Comparison of ENCODE assay signal across 17 cellular contexts in the genomic region with DNA sequence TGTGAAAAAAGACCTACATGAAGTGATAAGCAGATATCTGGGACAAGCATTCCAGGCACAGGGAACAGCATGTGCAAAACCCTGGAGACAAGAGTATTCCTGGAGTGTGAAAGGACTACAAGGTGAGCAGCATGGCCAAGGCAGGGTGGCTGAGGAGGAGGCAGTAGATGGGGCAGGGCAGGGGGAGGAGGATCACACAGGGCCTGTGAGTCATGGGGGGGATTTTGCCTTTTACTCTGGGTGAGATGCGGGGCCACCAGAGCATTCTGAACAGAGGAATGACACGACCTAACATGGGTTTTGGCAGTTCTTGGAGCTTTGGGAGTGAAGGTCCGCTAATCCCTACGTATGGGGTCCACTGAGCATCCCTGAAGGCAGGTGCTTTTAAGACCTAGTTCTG.
DNase-seq lines count a peak whose midpoint lies in the region; ATAC-seq and TF ChIP-seq lines count a peak whose summit lies in the region.
"Had no signal": no experiment of that assay in that cellular context is flagged by ENCODE, and none has a peak within 500 bp of the region (broad histone marks: within the 10 kb centered on the region; RNA-seq: fewer than 3 reads in every experiment).

No MANE protein-coding gene starts in this region.

- H3K27ac ChIP-seq in naive thymus-derived CD4-positive, alpha-beta T cell (ENCODE audit: low read depth, low read length): no peak overlapping the region
- H3K27ac ChIP-seq in WERI-Rb-1: no peak overlapping the region

- intact Hi-C loops in naive thymus-derived CD4-positive, alpha-beta T cell (cut with micrococcal nuclease): no loop called here

- no peak overlapping the region for H3K4me3 ChIP-seq in naive thymus-derived CD4-positive, alpha-beta T cell (ENCODE audit: low read length)
- H3K4me3 ChIP-seq in MG63 (no peak overlapping the region), WERI-Rb-1 (ENCODE audit: low read depth, low read length) (no peak overlapping the region)
- H3K4me3 ChIP-seq: skin epidermis had no signal

- DNase-seq in activated CD8-positive, alpha-beta memory T cell treated with anti-CD3 and anti-CD28 coated beads, Interleukin-2, amount 50 U/mL, for 4 hours: peak; percentile 30
- DNase-seq in activated CD8-positive, alpha-beta memory T cell treated with anti-CD3 and anti-CD28 coated beads, Interleukin-2, amount 10 ng/mL, durations not matched to agents 7 days and 5 days: no peak
- DNase-seq in activated T-cell treated with anti-CD3 and anti-CD28 coated beads, Interleukin-2, amount 50 U/mL, for 24 hours: no peak
- DNase-seq in naive thymus-derived CD4-positive, alpha-beta T cell: no peak
- peak; percentile 55 for DNase-seq in stimulated activated CD8-positive, alpha-beta memory T cell treated with anti-CD3 and anti-CD28 coated beads, Interleukin-4, amount 100 ng/mL, for 48 hours
- no peak for DNase-seq in MG63
- no peak for DNase-seq in WERI-Rb-1
- DNase-seq: activated naive CD8-positive, alpha-beta T cell treated with anti-CD3 and anti-CD28 coated beads, Interleukin-2, amount 10 ng/mL, durations not matched to agents 7 days and 5 days; C1 segment of cervical spinal cord; dermis blood vessel endothelial cell; DMS79; H9; left ventricle myocardium superior; NCI-H1417; NCI-H2227 treated with DMSO at 0.1 percent for 48 hours had no signal

- no peaks in the 10 kb centered on the region for H3K27me3 ChIP-seq in naive thymus-derived CD4-positive, alpha-beta T cell (ENCODE audit: control insufficient read depth in 2 of 2, insufficient read depth in 2 of 2, low read length in 2 of 2)
- H3K27me3 ChIP-seq in MG63: no peaks in the 10 kb centered on the region
- no peaks in the 10 kb centered on the region for H3K27me3 ChIP-seq in WERI-Rb-1 (ENCODE audit: insufficient read depth, low read depth, severe bottlenecking)

- H3K27me3 Mint-ChIP-seq in activated CD8-positive, alpha-beta memory T cell treated with anti-CD3 and anti-CD28 coated beads, Interleukin-2, amount 10 ng/mL, durations not matched to agents 7 days and 5 days: no peaks in the 10 kb centered on the region
- H3K27me3 Mint-ChIP-seq in activated T-cell treated with anti-CD3 and anti-CD28 coated beads, Interleukin-2, amount 50 U/mL, for 24 hours: no peaks in the 10 kb centered on the region
- no peaks in the 10 kb centered on the region for H3K27me3 Mint-ChIP-seq in naive thymus-derived CD4-positive, alpha-beta T cell
- H3K27me3 Mint-ChIP-seq: activated naive CD8-positive, alpha-beta T cell treated with anti-CD3 and anti-CD28 coated beads, Interleukin-2, amount 10 ng/mL, durations not matched to agents 7 days and 5 days had no signal

- TF ChIP-seq CTCF in WERI-Rb-1 (IDR thresholded peaks at IDR 0.05; ENCODE audit: low read depth, low read length): no peak

- CTCF ChIA-PET in activated CD8-positive, alpha-beta memory T cell treated with anti-CD3 and anti-CD28 coated beads, Interleukin-2, amount 10 ng/mL, durations not matched to agents 7 days and 5 days (lab: Charles Lee): interaction anchor here (1.7 to 1.8 kb wide), 2 partner anchors 7 to 111 kb away, joined by 3 to 5 read pairs; a partner anchor contains a TSS
- CTCF ChIA-PET in naive thymus-derived CD4-positive, alpha-beta T cell (lab: Charles Lee): interaction anchor here (0.7 to 1.4 kb wide), 3 partner anchors 10 to 15 kb away, joined by 3 to 12 read pairs (median 3); no protein-coding TSS in a partner anchor

- peaks cover 15 to 87% of the 10 kb centered on the region in 2 donors for H3K4me1 ChIP-seq in naive thymus-derived CD4-positive, alpha-beta T cell (ENCODE audit: control insufficient read depth in 2 of 2, insufficient read depth in 2 of 2, low read length in 2 of 2)

- H3K27ac Mint-ChIP-seq in activated CD8-positive, alpha-beta memory T cell treated with anti-CD3 and anti-CD28 coated beads, Interleukin-2, amount 10 ng/mL, durations not matched to agents 7 days and 5 days: no peak overlapping the region
- H3K27ac Mint-ChIP-seq in activated T-cell treated with anti-CD3 and anti-CD28 coated beads, Interleukin-2, amount 50 U/mL, for 24 hours: peak overlapping the region; percentile 93
- peak overlapping the region; percentile 21 to 96 (median 76) for H3K27ac Mint-ChIP-seq in naive thymus-derived CD4-positive, alpha-beta T cell
- H3K27ac Mint-ChIP-seq: activated naive CD8-positive, alpha-beta T cell treated with anti-CD3 and anti-CD28 coated beads, Interleukin-2, amount 10 ng/mL, durations not matched to agents 7 days and 5 days; H9 had no signal

- H3K4me3 Mint-ChIP-seq in activated CD8-positive, alpha-beta memory T cell treated with anti-CD3 and anti-CD28 coated beads, Interleukin-2, amount 10 ng/mL, durations not matched to agents 7 days and 5 days: no peak overlapping the region
- H3K4me3 Mint-ChIP-seq in activated T-cell treated with anti-CD3 and anti-CD28 coated beads, Interleukin-2, amount 50 U/mL, for 24 hours: no peak overlapping the region
- H3K4me3 Mint-ChIP-seq in naive thymus-derived CD4-positive, alpha-beta T cell: peak overlapping the region in 8 of 10 donors; percentile 18 to 72 (median 64)
- H3K4me3 Mint-ChIP-seq: activated naive CD8-positive, alpha-beta T cell treated with anti-CD3 and anti-CD28 coated beads, Interleukin-2, amount 10 ng/mL, durations not matched to agents 7 days and 5 days; H9 had no signal

- no peaks in the 10 kb centered on the region for H3K36me3 ChIP-seq in naive thymus-derived CD4-positive, alpha-beta T cell (ENCODE audit: control insufficient read depth in 2 of 3, insufficient read depth in 3 of 3, low read length in 3 of 3)
- H3K36me3 ChIP-seq in MG63: no peaks in the 10 kb centered on the region
- H3K36me3 ChIP-seq in WERI-Rb-1: no peaks in the 10 kb centered on the region

- H3K9me3 Mint-ChIP-seq in activated CD8-positive, alpha-beta memory T cell treated with anti-CD3 and anti-CD28 coated beads, Interleukin-2, amount 10 ng/mL, durations not matched to agents 7 days and 5 days (ENCODE audit: low read depth): peaks cover 3% of the 10 kb centered on the region
- H3K9me3 Mint-ChIP-seq in activated T-cell treated with anti-CD3 and anti-CD28 coated beads, Interleukin-2, amount 50 U/mL, for 24 hours: no peaks in the 10 kb centered on the region
- peaks cover 0 to 15% (median 0%) of the 10 kb centered on the region in 11 donors for H3K9me3 Mint-ChIP-seq in naive thymus-derived CD4-positive, alpha-beta T cell

- POLR2A ChIA-PET in naive thymus-derived CD4-positive, alpha-beta T cell (lab: Charles Lee): interaction anchor here (1.1 to 8.7 kb wide), 5 partner anchors 8 to 111 kb away, joined by 4 to 147 read pairs (median 4); a partner anchor contains a TSS

- no peaks in the 10 kb centered on the region for H3K9me3 ChIP-seq in naive thymus-derived CD4-positive, alpha-beta T cell (ENCODE audit: control insufficient read depth in 2 of 3, low read length in 3 of 3)
- H3K9me3 ChIP-seq in MG63 (no peaks in the 10 kb centered on the region), WERI-Rb-1 (ENCODE audit: severe bottlenecking) (peaks cover 13% of the 10 kb centered on the region)

- peaks cover 5% of the 10 kb centered on the region for H3K36me3 Mint-ChIP-seq in activated CD8-positive, alpha-beta memory T cell treated with anti-CD3 and anti-CD28 coated beads, Interleukin-2, amount 10 ng/mL, durations not matched to agents 7 days and 5 days
- H3K36me3 Mint-ChIP-seq in activated T-cell treated with anti-CD3 and anti-CD28 coated beads, Interleukin-2, amount 50 U/mL, for 24 hours (ENCODE audit: low read depth): peaks cover 2% of the 10 kb centered on the region
- H3K36me3 Mint-ChIP-seq in naive thymus-derived CD4-positive, alpha-beta T cell: peaks cover 0 to 10% (median 0%) of the 10 kb centered on the region in 5 donors

- no peak for ATAC-seq in activated CD8-positive, alpha-beta memory T cell treated with anti-CD3 and anti-CD28 coated beads, Interleukin-2, amount 10 ng/mL, durations not matched to agents 7 days and 5 days
- no peak for ATAC-seq in naive thymus-derived CD4-positive, alpha-beta T cell
- no peak for ATAC-seq in GM21528 (IDR thresholded peaks at IDR 0.05; ENCODE audit: low FRiP score, unreplicated experiment)
- ATAC-seq: left ventricle myocardium superior had no signal

- H3K4me1 Mint-ChIP-seq in activated CD8-positive, alpha-beta memory T cell treated with anti-CD3 and anti-CD28 coated beads, Interleukin-2, amount 10 ng/mL, durations not matched to agents 7 days and 5 days: peaks cover 21% of the 10 kb centered on the region
- H3K4me1 Mint-ChIP-seq in activated T-cell treated with anti-CD3 and anti-CD28 coated beads, Interleukin-2, amount 50 U/mL, for 24 hours (ENCODE audit: low read depth): peaks cover 85% of the 10 kb centered on the region
- H3K4me1 Mint-ChIP-seq in naive thymus-derived CD4-positive, alpha-beta T cell: peaks cover 55 to 99% (median 90%) of the 10 kb centered on the region in 7 donors

Comparison
In these comparisons a context has a peak if more than half of its experiments do, and no peak if none do; other contexts are left out.
1. DNase-seq: peak in activated CD8-positive, alpha-beta memory T cell treated with anti-CD3 and anti-CD28 coated beads, Interleukin-2, amount 50 U/mL, for 4 hours (single experiment) and stimulated activated CD8-positive, alpha-beta memory T cell treated with anti-CD3 and anti-CD28 coated beads, Interleukin-4, amount 100 ng/mL, for 48 hours (single experiment); none in activated CD8-positive, alpha-beta memory T cell treated with anti-CD3 and anti-CD28 coated beads, Interleukin-2, amount 10 ng/mL, durations not matched to agents 7 days and 5 days (single experiment), activated T-cell treated with anti-CD3 and anti-CD28 coated beads, Interleukin-2, amount 50 U/mL, for 24 hours (single experiment), naive thymus-derived CD4-positive, alpha-beta T cell (0 of 9), MG63 (single experiment) and WERI-Rb-1 (single experiment).
2. H3K4me3 Mint-ChIP-seq: peak in naive thymus-derived CD4-positive, alpha-beta T cell (8 of 10); none in activated CD8-positive, alpha-beta memory T cell treated with anti-CD3 and anti-CD28 coated beads, Interleukin-2, amount 10 ng/mL, durations not matched to agents 7 days and 5 days (single experiment) and activated T-cell treated with anti-CD3 and anti-CD28 coated beads, Interleukin-2, amount 50 U/mL, for 24 hours (single experiment).